ENCODE assay signal across 2 cellular contexts in the genomic region with DNA sequence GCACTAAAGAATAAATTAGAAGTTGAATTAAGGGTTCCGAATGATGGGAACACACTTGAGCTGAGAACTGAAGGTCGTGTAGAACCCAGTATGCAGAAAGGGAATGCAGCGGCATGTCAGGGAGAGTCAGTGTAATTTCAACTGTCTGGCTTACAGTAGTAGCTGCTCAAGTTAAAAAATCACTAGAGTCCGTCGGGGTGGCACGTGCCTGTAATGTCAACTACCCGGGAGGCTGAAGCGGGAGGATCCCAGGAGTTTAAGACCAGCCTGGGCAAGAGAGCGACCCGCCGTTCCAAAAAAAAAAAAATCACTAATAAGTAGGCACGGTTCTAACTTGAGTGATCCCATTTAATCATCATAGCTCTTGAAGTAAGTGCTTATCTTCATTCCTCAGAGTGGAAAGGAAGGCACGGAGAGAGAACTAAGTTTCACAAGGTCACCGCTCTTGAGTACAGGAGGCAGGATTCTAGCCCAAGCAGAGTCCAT.
TF ChIP-seq lines count a peak whose summit lies in the region.

No MANE protein-coding gene starts in this region.

TF ChIP-seq in HepG2, 621 proteins besides CTCF, POLR2A, EP300 and RAD21:
- TF ChIP-seq, protein P1, sequence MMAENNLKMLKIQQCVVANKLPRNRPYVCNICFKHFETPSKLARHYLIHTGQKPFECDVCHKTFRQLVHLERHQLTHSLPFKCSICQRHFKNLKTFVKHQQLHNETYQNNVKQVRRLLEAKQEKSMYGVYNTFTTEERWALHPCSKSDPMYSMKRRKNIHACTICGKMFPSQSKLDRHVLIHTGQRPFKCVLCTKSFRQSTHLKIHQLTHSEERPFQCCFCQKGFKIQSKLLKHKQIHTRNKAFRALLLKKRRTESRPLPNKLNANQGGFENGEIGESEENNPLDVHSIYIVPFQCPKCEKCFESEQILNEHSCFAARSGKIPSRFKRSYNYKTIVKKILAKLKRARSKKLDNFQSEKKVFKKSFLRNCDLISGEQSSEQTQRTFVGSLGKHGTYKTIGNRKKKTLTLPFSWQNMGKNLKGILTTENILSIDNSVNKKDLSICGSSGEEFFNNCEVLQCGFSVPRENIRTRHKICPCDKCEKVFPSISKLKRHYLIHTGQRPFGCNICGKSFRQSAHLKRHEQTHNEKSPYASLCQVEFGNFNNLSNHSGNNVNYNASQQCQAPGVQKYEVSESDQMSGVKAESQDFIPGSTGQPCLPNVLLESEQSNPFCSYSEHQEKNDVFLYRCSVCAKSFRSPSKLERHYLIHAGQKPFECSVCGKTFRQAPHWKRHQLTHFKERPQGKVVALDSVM (CRISPR knock-in tag; IDR thresholded peaks at IDR 0.05): peak; percentile 64
- TF ChIP-seq ZNF776 (CRISPR knock-in tag; IDR thresholded peaks at IDR 0.05) (no peak), ZNF224 (CRISPR knock-in tag; IDR thresholded peaks at IDR 0.05) (0 out of 2 replicates have a peak, but pooled peaks have one; percentile 31), ZNF567 (CRISPR knock-in tag; IDR thresholded peaks at IDR 0.05; ENCODE audit: borderline replicate concordance) (0 out of 2 replicates have a peak, but pooled peaks have one; percentile 11), KLF12 (CRISPR knock-in tag; IDR thresholded peaks at IDR 0.05; ENCODE audit: borderline replicate concordance) (no peak), CHD4 (IDR thresholded peaks at IDR 0.05; ENCODE audit: borderline replicate concordance, low read length) (0 out of 2 replicates have a peak, but pooled peaks have one; percentile 6), STAG1 (CRISPR knock-in tag; IDR thresholded peaks at IDR 0.05) (no peak), BHLHE40 (IDR thresholded peaks at IDR 0.05; ENCODE audit: low read length) (peak; percentile 80)
- TF ChIP-seq, protein P2, sequence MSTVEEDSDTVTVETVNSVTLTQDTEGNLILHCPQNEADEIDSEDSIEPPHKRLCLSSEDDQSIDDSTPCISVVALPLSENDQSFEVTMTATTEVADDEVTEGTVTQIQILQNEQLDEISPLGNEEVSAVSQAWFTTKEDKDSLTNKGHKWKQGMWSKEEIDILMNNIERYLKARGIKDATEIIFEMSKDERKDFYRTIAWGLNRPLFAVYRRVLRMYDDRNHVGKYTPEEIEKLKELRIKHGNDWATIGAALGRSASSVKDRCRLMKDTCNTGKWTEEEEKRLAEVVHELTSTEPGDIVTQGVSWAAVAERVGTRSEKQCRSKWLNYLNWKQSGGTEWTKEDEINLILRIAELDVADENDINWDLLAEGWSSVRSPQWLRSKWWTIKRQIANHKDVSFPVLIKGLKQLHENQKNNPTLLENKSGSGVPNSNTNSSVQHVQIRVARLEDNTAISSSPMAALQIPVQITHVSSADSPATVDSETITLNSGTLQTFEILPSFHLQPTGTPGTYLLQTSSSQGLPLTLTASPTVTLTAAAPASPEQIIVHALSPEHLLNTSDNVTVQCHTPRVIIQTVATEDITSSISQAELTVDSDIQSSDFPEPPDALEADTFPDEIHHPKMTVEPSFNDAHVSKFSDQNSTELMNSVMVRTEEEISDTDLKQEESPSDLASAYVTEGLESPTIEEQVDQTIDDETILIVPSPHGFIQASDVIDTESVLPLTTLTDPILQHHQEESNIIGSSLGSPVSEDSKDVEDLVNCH (CRISPR knock-in tag; IDR thresholded peaks at IDR 0.05): no peak

TF ChIP-seq in GM12891, 5 proteins besides CTCF, POLR2A, EP300 and RAD21:
- TF ChIP-seq TAF1 (IDR thresholded peaks at IDR 0.05; ENCODE audit: low read depth, low read length) (no peak), PAX5 (IDR thresholded peaks at IDR 0.05; ENCODE audit: insufficient read depth, low read length, severe bottlenecking) (no peak), SPI1 (IDR thresholded peaks at IDR 0.05; ENCODE audit: low read depth, low read length) (no peak), POU2F2 (IDR thresholded peaks at IDR 0.05; ENCODE audit: low read depth, low read length) (no peak)
